ENCODE assay signal across 15 cellular contexts in the genomic region with DNA sequence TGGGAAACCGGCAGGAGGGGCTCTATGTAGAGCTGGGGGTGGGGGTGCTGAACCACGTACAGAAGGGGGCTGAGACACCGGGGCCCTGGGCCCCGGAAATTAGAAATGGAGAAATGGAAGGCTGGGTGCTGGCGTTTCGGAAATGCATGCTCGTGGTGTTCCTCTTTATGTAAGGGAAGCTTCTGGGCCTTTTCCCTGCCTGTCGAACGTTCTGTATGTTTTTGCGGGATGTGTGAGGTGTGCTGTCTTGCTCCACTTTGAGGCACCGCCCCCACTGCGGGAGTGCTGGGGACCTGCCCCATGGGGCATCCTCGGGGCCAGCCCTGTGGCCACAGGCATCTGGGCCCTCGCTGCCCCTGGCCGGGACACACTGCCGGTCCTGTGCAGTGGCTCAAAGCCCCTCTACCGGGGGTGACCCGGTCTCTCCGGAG. TPM values are rescaled to one million over a fixed set of nuclear protein-coding genes. Genes with fewer than 3 reads are reported as not detected.
DNase-seq lines count a peak whose midpoint lies in the region; TF ChIP-seq lines count a peak whose summit lies in the region.
"Had no signal": no experiment of that assay in that cellular context is flagged by ENCODE, and none has a peak within 500 bp of the region (broad histone marks: within the 10 kb centered on the region; RNA-seq: fewer than 3 reads in every experiment).

No MANE protein-coding gene starts in this region.

- H3K27ac ChIP-seq in breast epithelium (no peak overlapping the region), mammary epithelial cell (ENCODE audit: insufficient read depth, low read depth, low read length) (no peak overlapping the region), ascending aorta (peak overlapping the region in 1 of 2 donors; percentile 27), tibial artery (no peak overlapping the region)

- DNase-seq in breast epithelium (ENCODE audit: low spot score in 2 of 2) = no peak
- DNase-seq in mammary epithelial cell = no peak
- DNase-seq in ascending aorta (ENCODE audit: low spot score in 2 of 2) = no peak
- DNase-seq in medulla oblongata (ENCODE audit: extremely low spot score) = peak; percentile 36
- DNase-seq in tibial artery = no peak
- DNase-seq in HCEC 1CT = no peak
- no peak for DNase-seq in activated naive CD4-positive, alpha-beta T cell treated with anti-CD3 and anti-CD28 coated beads for 36 hours
- no peak for DNase-seq in COLO829 (ENCODE audit: low spot score)
- DNase-seq: NCI-H1694 treated with DMSO at 0.1 percent for 48 hours; stimulated activated CD4-positive, alpha-beta T cell treated with anti-CD3 and anti-CD28 coated beads, Interleukin-2, amount 100 ng/mL, for 48 hours had no signal

- H2AFZ ChIP-seq in mammary epithelial cell (ENCODE audit: low read depth, low read length) = no peak overlapping the region

- dilution Hi-C loops in mammary epithelial cell (cut with HindIII; ENCODE audit: low sequenced_read_pairs) = no loop called here

- TF ChIP-seq POLR2A in breast epithelium (IDR thresholded peaks at IDR 0.05) = no peak

- no peak overlapping the region for H3K4me3 Mint-ChIP-seq in activated naive CD4-positive, alpha-beta T cell treated with anti-CD3 and anti-CD28 coated beads for 36 hours

- CTCF ChIA-PET in mammary epithelial cell (lab: Charles Lee; ENCODE audit: low non-redundant PET) = no interaction called here
- CTCF ChIA-PET in activated naive CD4-positive, alpha-beta T cell treated with anti-CD3 and anti-CD28 coated beads for 36 hours (lab: Charles Lee) = no interaction called here

- H3K9ac ChIP-seq in mammary epithelial cell (ENCODE audit: insufficient read depth, low read length) = no peak overlapping the region

- no peak overlapping the region for H3K27ac Mint-ChIP-seq in activated naive CD4-positive, alpha-beta T cell treated with anti-CD3 and anti-CD28 coated beads for 36 hours

- H4K20me1 ChIP-seq in mammary epithelial cell (ENCODE audit: insufficient read depth, low read length) = peaks cover 3% of the 10 kb centered on the region

- H3K27me3 Mint-ChIP-seq in activated naive CD4-positive, alpha-beta T cell treated with anti-CD3 and anti-CD28 coated beads for 36 hours (ENCODE audit: low read depth) = peaks cover 54% of the 10 kb centered on the region

- no peak for TF ChIP-seq CTCF in breast epithelium (IDR thresholded peaks at IDR 0.05)
- no peak for TF ChIP-seq CTCF in mammary epithelial cell (conservative IDR thresholded peaks at IDR 0.05 in 1 of 2, IDR thresholded peaks at IDR 0.05 in 1 of 2; ENCODE audit: extremely low read depth in 1 of 2, insufficient read depth in 1 of 2, low read depth in 1 of 2, low read length in 2 of 2)
- no peak for TF ChIP-seq CTCF in ascending aorta (IDR thresholded peaks at IDR 0.05)
- no peak for TF ChIP-seq CTCF in tibial artery (IDR thresholded peaks at IDR 0.05)

- H3K36me3 ChIP-seq in breast epithelium = no peaks in the 10 kb centered on the region
- H3K36me3 ChIP-seq in mammary epithelial cell (ENCODE audit: insufficient read depth, low read length) = no peaks in the 10 kb centered on the region
- no peaks in the 10 kb centered on the region for H3K36me3 ChIP-seq in ascending aorta
- H3K36me3 ChIP-seq in tibial artery = no peaks in the 10 kb centered on the region

- H3K4me1 ChIP-seq in breast epithelium (peaks cover 0 to 4% of the 10 kb centered on the region in 2 donors), mammary epithelial cell (ENCODE audit: insufficient read depth, low read length) (peaks cover 11% of the 10 kb centered on the region), ascending aorta (peaks cover 0 to 3% of the 10 kb centered on the region in 2 donors), tibial artery (peaks cover 0 to 34% (median 22%) of the 10 kb centered on the region in 4 donors)

- no peak overlapping the region for H3K4me2 ChIP-seq in mammary epithelial cell (ENCODE audit: insufficient read depth, low read depth, low read length)

- no peaks in the 10 kb centered on the region for H3K36me3 Mint-ChIP-seq in activated naive CD4-positive, alpha-beta T cell treated with anti-CD3 and anti-CD28 coated beads for 36 hours (ENCODE audit: low read depth)

- no TSS peak for BruUV-seq in mammary epithelial cell (replicated peaks; lab: Mats Ljungman, UMichigan)

- H3K79me2 ChIP-seq in mammary epithelial cell (ENCODE audit: insufficient read depth, low read length) = no peaks in the 10 kb centered on the region

- in situ Hi-C loops in mammary epithelial cell (cut with MboI; ENCODE audit: low sequenced_read_pairs in 2 of 2) = loop anchor here in 1 of 2 donors (25.0 kb wide), 1 partner anchor 574 kb away; no protein-coding TSS in a partner anchor

- WGBS in mammary epithelial cell (ENCODE audit: low coverage, missing lambda C conversion rate) = 0% methylated on average over 3 of the region's 19 CpGs

- H3K27me3 ChIP-seq in breast epithelium = peaks cover 18 to 96% of the 10 kb centered on the region in 2 donors
- peaks cover 42% of the 10 kb centered on the region for H3K27me3 ChIP-seq in mammary epithelial cell (ENCODE audit: insufficient read depth, low read length)
- peaks cover 19% of the 10 kb centered on the region for H3K27me3 ChIP-seq in ascending aorta
- H3K27me3 ChIP-seq in tibial artery = peaks cover 0 to 89% of the 10 kb centered on the region in 2 donors

- H3K4me3 ChIP-seq in breast epithelium = peak overlapping the region; percentile 13 to 53 (median 34)
- H3K4me3 ChIP-seq in mammary epithelial cell (replicated peaks in 1 of 3; ENCODE audit: insufficient read depth in 1 of 3, low read depth in 2 of 3, low read length in 3 of 3) = no peak overlapping the region
- peak overlapping the region; percentile 1 to 56 for H3K4me3 ChIP-seq in ascending aorta
- H3K4me3 ChIP-seq in tibial artery = peak overlapping the region; percentile 16 to 32

- no peaks in the 10 kb centered on the region for H3K9me3 Mint-ChIP-seq in activated naive CD4-positive, alpha-beta T cell treated with anti-CD3 and anti-CD28 coated beads for 36 hours

- H3K9me3 ChIP-seq in breast epithelium (no peaks in the 10 kb centered on the region), mammary epithelial cell (replicated peaks; ENCODE audit: insufficient read depth, low read length) (no peaks in the 10 kb centered on the region), ascending aorta (no peaks in the 10 kb centered on the region), tibial artery (peaks cover 0 to 4% (median 0%) of the 10 kb centered on the region in 3 donors)

- intact Hi-C loops in breast epithelium (cut with DNase I; ENCODE audit: low total_unique reads) = no loop called here
- intact Hi-C loops in mammary epithelial cell (cut with micrococcal nuclease) = no loop called here
- intact Hi-C loops in ascending aorta (cut with DNase I) = no loop called here
- intact Hi-C loops in tibial artery (cut with DNase I; ENCODE audit: low total_unique reads) = no loop called here
- intact Hi-C loops in activated naive CD4-positive, alpha-beta T cell treated with anti-CD3 and anti-CD28 coated beads for 36 hours (cut with micrococcal nuclease) = no loop called here

- peaks cover 16% of the 10 kb centered on the region for H3K4me1 Mint-ChIP-seq in activated naive CD4-positive, alpha-beta T cell treated with anti-CD3 and anti-CD28 coated beads for 36 hours (ENCODE audit: low read depth)

RNA-seq across cellular contexts. Expression of a gene that starts 1.7 kb away (rescaled TPM):
- total RNA-seq in breast epithelium = 1 to 10 TPM in 1 of 3 donors, under 1 TPM in 2; 0.33 to 4.6 (median 0.73) TPM
- not detected for total RNA-seq in mammary epithelial cell
- not detected for polyA plus RNA-seq in mammary epithelial cell
- not detected for polyA minus RNA-seq in mammary epithelial cell
- 1.5 TPM for total RNA-seq in ascending aorta
- not detected for total RNA-seq in activated naive CD4-positive, alpha-beta T cell treated with anti-CD3 and anti-CD28 coated beads for 36 hours
- total RNA-seq: bronchial epithelial cell, G401, osteocyte had no signal

RNA-seq across cellular contexts. Expression of a gene that starts 5.9 kb away (rescaled TPM):
- total RNA-seq in breast epithelium (not detected), mammary epithelial cell (not detected), ascending aorta (not detected)
- polyA plus RNA-seq in mammary epithelial cell = not detected
- not detected for polyA minus RNA-seq in mammary epithelial cell
- total RNA-seq in activated naive CD4-positive, alpha-beta T cell treated with anti-CD3 and anti-CD28 coated beads for 36 hours = not detected
- total RNA-seq: bronchial epithelial cell, G401, HT1080, osteocyte, subcutaneous adipose tissue had no signal

RNA-seq across cellular contexts. Expression of a gene that starts 40.8 kb away (rescaled TPM):
- total RNA-seq in breast epithelium (1 to 10 TPM; 4.6 to 6.6 (median 5.0) TPM), mammary epithelial cell (10 to 100 TPM in 1 of 2 donors, under 1 TPM in 1; 0.33 to 46.1 TPM), ascending aorta (21.4 TPM)
- polyA plus RNA-seq in mammary epithelial cell = 9.9 TPM
- polyA minus RNA-seq in mammary epithelial cell = 31.1 TPM
- 100 to 1,000 TPM; 112 to 120 TPM for total RNA-seq in activated naive CD4-positive, alpha-beta T cell treated with anti-CD3 and anti-CD28 coated beads for 36 hours

Comparison
In these comparisons a context has a peak if more than half of its experiments do, and no peak if none do; other contexts are left out.
1. H3K4me3 ChIP-seq: peak in breast epithelium (3 of 3), ascending aorta (2 of 2) and tibial artery (2 of 2); none in mammary epithelial cell (0 of 3).